Comparison of ENCODE assay signal across 17 cellular contexts in the genomic region with DNA sequence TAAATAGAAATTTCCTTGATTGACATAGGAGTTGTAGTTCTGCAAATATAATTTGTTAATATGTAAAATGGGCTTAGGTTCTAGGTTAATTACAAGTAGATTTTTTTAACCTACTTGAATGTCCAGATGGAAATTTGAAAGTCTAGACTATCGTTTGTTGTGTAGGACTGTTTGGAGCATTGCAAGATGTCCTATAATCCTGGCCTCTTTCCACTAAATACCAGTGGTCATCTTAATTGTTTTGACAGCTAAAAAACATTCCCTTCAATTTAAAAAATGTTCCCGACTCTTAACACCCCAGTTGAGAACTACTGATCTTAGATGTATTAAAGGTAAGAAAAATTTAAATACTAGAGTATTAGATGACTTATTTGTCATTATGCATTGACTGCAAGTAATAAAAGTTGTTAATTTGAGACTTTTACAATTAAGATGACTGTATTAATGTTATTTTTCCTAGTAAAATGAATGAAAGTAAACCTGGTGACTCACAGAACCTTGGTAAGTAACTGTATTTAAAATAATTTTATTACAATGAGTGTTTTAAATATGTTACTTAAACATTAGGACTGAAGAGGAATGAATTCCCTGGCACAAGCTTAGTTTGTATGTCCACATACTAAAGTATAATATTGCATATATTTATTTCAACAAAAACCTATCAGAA.
"Had no signal": no experiment of that assay in that cellular context is flagged by ENCODE, and none has a peak within 500 bp of the region (broad histone marks: within the 10 kb centered on the region; RNA-seq: fewer than 3 reads in every experiment).

No MANE protein-coding gene starts in this region.

- FAIRE-seq: kidney had no signal

- H3K27ac ChIP-seq: left ventricle myocardium inferior, ovary, sigmoid colon, thyroid gland had no signal

- DNase-seq: activated CD4-positive, alpha-beta T cell treated with anti-CD3 and anti-CD28 coated beads for 48 hours; activated CD4-positive, CD25-positive, alpha-beta regulatory T cell; activated CD8-positive, alpha-beta T cell treated with anti-CD3 and anti-CD28 coated beads for 36 hours; activated naive CD4-positive, alpha-beta T cell treated with Interleukin-2 at 50 U/mL for 16 hours; activated naive CD8-positive, alpha-beta T cell treated with anti-CD3 and anti-CD28 coated beads, Interleukin-2, amount 10 ng/mL, durations not matched to agents 7 days and 5 days; activated T-cell treated with anti-CD3 and anti-CD28 coated beads, Interleukin-2, amount 50 U/mL, for 1 hour; effector memory CD4-positive, alpha-beta T cell; foreskin melanocyte; kidney; left ventricle myocardium inferior; mammary epithelial cell; naive B cell; ovary; sigmoid colon; stimulated activated naive B cell treated with anti-CD40 and anti-IgM and Interleukin-4, amounts not matched to agents 10 μg/mL and 1 μg/mL and 100 μg/mL, for 72 hours; T1000; thyroid gland had no signal

- H3K4me1 ChIP-seq: left ventricle myocardium inferior, thyroid gland had no signal

- H3K27me3 ChIP-seq: ovary, sigmoid colon, thyroid gland had no signal

- H3K4me3 ChIP-seq: left ventricle myocardium inferior, ovary, sigmoid colon, thyroid gland had no signal

- ATAC-seq: activated CD8-positive, alpha-beta T cell treated with anti-CD3 and anti-CD28 coated beads for 36 hours; stimulated activated naive B cell treated with anti-CD40 and anti-IgM and Interleukin-4, amounts not matched to agents 10 μg/mL and 1 μg/mL and 100 μg/mL, for 72 hours had no signal

- H3K36me3 ChIP-seq: ovary, sigmoid colon, thyroid gland had no signal

- H3K9me3 ChIP-seq: ovary, thyroid gland had no signal
